In genomic region chr3:16550305-16550675, GRCh38 we compare ENCODE assay signal across 11 cellular contexts. TPM values are rescaled to one million over a fixed set of nuclear protein-coding genes. Genes with fewer than 3 reads are reported as not detected.
DNase-seq lines count a peak whose midpoint lies in the region; ATAC-seq, FAIRE-seq and TF ChIP-seq lines count a peak whose summit lies in the region.
"Had no signal": no experiment of that assay in that cellular context is flagged by ENCODE, and none has a peak within 500 bp of the region (broad histone marks: within the 10 kb centered on the region; RNA-seq: fewer than 3 reads in every experiment).

No MANE protein-coding gene starts in this region.

- H3K23ac ChIP-seq in H9 (ENCODE audit: insufficient read length, low read depth, low read length) = no peak overlapping the region

- H3K9me1 ChIP-seq in keratinocyte (ENCODE audit: control insufficient read depth, extremely low read depth, insufficient read depth, low read length) = no peaks in the 10 kb centered on the region

- H3K4me2 ChIP-seq in DND-41 (ENCODE audit: insufficient read depth, low read length) = peak overlapping the region; percentile 33
- H3K4me2 ChIP-seq in H9 (ENCODE audit: insufficient read depth, insufficient read length, low read length) = peak overlapping the region; percentile 38
- H3K4me2 ChIP-seq in keratinocyte (ENCODE audit: control insufficient read depth, extremely low read depth, insufficient read depth, low read depth, low read length) = peak overlapping the region; percentile 78

- H2BK20ac ChIP-seq in H9 (ENCODE audit: low read depth, low read length, poor library complexity, severe bottlenecking) = no peak overlapping the region

- H3K27ac Mint-ChIP-seq in H9 = peak overlapping the region in 1 of 3 experiments; percentile 77; a peak in 1 of 7 replicates
- H3K27ac Mint-ChIP-seq in T-helper 17 cell = peak overlapping the region; percentile 93
- no peak overlapping the region for H3K27ac Mint-ChIP-seq in T-cell
- H3K27ac Mint-ChIP-seq in activated CD4-positive, alpha-beta memory T cell treated with anti-CD3 and anti-CD28 coated beads, Interleukin-2, amount 10 ng/mL, durations not matched to agents 7 days and 5 days = no peak overlapping the region

- H2BK15ac ChIP-seq in H9 (ENCODE audit: low read depth, low read length) = no peak overlapping the region

- no peaks in the 10 kb centered on the region; a peak in 1 of 5 replicates for H3K9me3 Mint-ChIP-seq in H9
- H3K9me3 Mint-ChIP-seq in T-cell = no peaks in the 10 kb centered on the region
- no peaks in the 10 kb centered on the region for H3K9me3 Mint-ChIP-seq in activated CD4-positive, alpha-beta memory T cell treated with anti-CD3 and anti-CD28 coated beads, Interleukin-2, amount 10 ng/mL, durations not matched to agents 7 days and 5 days

- ATAC-seq in DND-41 (ENCODE audit: insufficient read depth, low read depth) = peak; percentile 13; the same call in 1 of the 3 replicates
- no peak for ATAC-seq in T-helper 17 cell
- no peak for ATAC-seq in T-cell (replicated peaks in 1 of 4)

- no peaks in the 10 kb centered on the region for H4K20me1 ChIP-seq in DND-41 (ENCODE audit: insufficient read depth, low read length)
- no peaks in the 10 kb centered on the region for H4K20me1 ChIP-seq in H9 (ENCODE audit: control insufficient read depth, insufficient read depth, insufficient read length)
- no peaks in the 10 kb centered on the region for H4K20me1 ChIP-seq in keratinocyte (ENCODE audit: control insufficient read depth, extremely low read depth, insufficient read depth, low read length)

- H3K79me2 ChIP-seq in DND-41 (ENCODE audit: insufficient read depth, low read length) (no peaks in the 10 kb centered on the region), H9 (ENCODE audit: insufficient read depth, low read length) (no peaks in the 10 kb centered on the region), keratinocyte (ENCODE audit: control insufficient read depth, insufficient read depth, low read length) (no peaks in the 10 kb centered on the region)

- DNase-seq in DND-41 = peak; percentile 23
- peak; percentile 48 for DNase-seq in H9
- DNase-seq in T-helper 17 cell = no peak
- DNase-seq in keratinocyte (ENCODE audit: low read depth, low spot score) = no peak
- DNase-seq in stimulated activated CD4-positive, alpha-beta T cell treated with anti-CD3 and anti-CD28 coated beads, Interleukin-4, amount 100 ng/mL, for 24 hours = no peak
- no peak for DNase-seq in activated CD4-positive, alpha-beta T cell treated with anti-CD3 and anti-CD28 coated beads, Interleukin-2, amount 50 U/mL, for 4 hours
- DNase-seq in T-cell = no peak
- no peak for DNase-seq in activated CD4-positive, alpha-beta memory T cell treated with anti-CD3 and anti-CD28 coated beads, Interleukin-2, amount 10 ng/mL, durations not matched to agents 7 days and 5 days

- peaks cover 0 to 5% (median 2%) of the 10 kb centered on the region in 3 experiments; a peak in 3 of 7 replicates for H3K36me3 Mint-ChIP-seq in H9 (ENCODE audit: insufficient read depth in 1 of 3, low read depth in 3 of 3)
- H3K36me3 Mint-ChIP-seq in T-helper 17 cell (ENCODE audit: low read depth) = no peaks in the 10 kb centered on the region
- H3K36me3 Mint-ChIP-seq in T-cell = no peaks in the 10 kb centered on the region
- H3K36me3 Mint-ChIP-seq in activated CD4-positive, alpha-beta memory T cell treated with anti-CD3 and anti-CD28 coated beads, Interleukin-2, amount 10 ng/mL, durations not matched to agents 7 days and 5 days (ENCODE audit: low read depth) = no peaks in the 10 kb centered on the region

- H3K27me3 ChIP-seq in DND-41 (ENCODE audit: insufficient read depth, low read length, poor library complexity) (no peaks in the 10 kb centered on the region), H9 (ENCODE audit: insufficient read depth, low read length) (no peaks in the 10 kb centered on the region), keratinocyte (ENCODE audit: control insufficient read depth, extremely low read depth, insufficient read depth, low read length) (no peaks in the 10 kb centered on the region)

- no peak overlapping the region for H2BK12ac ChIP-seq in H9 (ENCODE audit: insufficient read length, low read depth, low read length)

- no peak overlapping the region for H3K4me3 ChIP-seq in DND-41 (ENCODE audit: low read depth in 1 of 2, low read length in 2 of 2)
- peak overlapping the region in 1 of 3 experiments; percentile 28 for H3K4me3 ChIP-seq in keratinocyte (ENCODE audit: control insufficient read depth in 2 of 3, extremely low read depth in 1 of 3, insufficient read depth in 2 of 3, low read depth in 1 of 3, low read length in 3 of 3)

- H3K4me1 ChIP-seq in DND-41 (ENCODE audit: insufficient read depth, low read length) (peaks cover 14% of the 10 kb centered on the region), H9 (ENCODE audit: insufficient read depth, low read length) (peaks cover 2% of the 10 kb centered on the region; the same call in 1 of the 2 replicates), keratinocyte (ENCODE audit: control insufficient read depth, extremely low read depth, insufficient read depth, low read length) (peaks cover 22% of the 10 kb centered on the region)

- peak overlapping the region; percentile 82 for H3K27ac ChIP-seq in DND-41 (ENCODE audit: low read length)
- no peak overlapping the region for H3K27ac ChIP-seq in H9 (ENCODE audit: insufficient read length, low read depth, low read length)
- H3K27ac ChIP-seq in keratinocyte (ENCODE audit: control insufficient read depth, insufficient read depth, low read length) = no peak overlapping the region
- H3K27ac ChIP-seq: C4-2B, KMS-11 had no signal

- no peak overlapping the region for H3K14ac ChIP-seq in H9 (ENCODE audit: insufficient read depth, low read length)

- no peak overlapping the region for H4K5ac ChIP-seq in H9 (ENCODE audit: insufficient read length, low read depth, low read length)

- H3K9me3 ChIP-seq in DND-41 (ENCODE audit: insufficient read depth, low read length, severe bottlenecking) (no peaks in the 10 kb centered on the region), H9 (ENCODE audit: control insufficient read depth, low read depth, low read length) (no peaks in the 10 kb centered on the region), T-helper 17 cell (ENCODE audit: control insufficient read depth, low read length, poor library complexity, severe bottlenecking) (no peaks in the 10 kb centered on the region), keratinocyte (ENCODE audit: control insufficient read depth, low read depth, low read length) (no peaks in the 10 kb centered on the region)

- H4K91ac ChIP-seq in H9 (ENCODE audit: insufficient read length, low read depth, low read length) = no peak overlapping the region

- H3K23me2 ChIP-seq in H9 (ENCODE audit: insufficient read length, low read depth, low read length, poor library complexity, severe bottlenecking) = no peaks in the 10 kb centered on the region

- H3K36me3 ChIP-seq in DND-41 (ENCODE audit: insufficient read depth, low read length) (no peaks in the 10 kb centered on the region), keratinocyte (ENCODE audit: control insufficient read depth in 2 of 2, extremely low read depth in 1 of 2, insufficient read depth in 2 of 2, low read length in 2 of 2) (no peaks in the 10 kb centered on the region)

- H3K4ac ChIP-seq in H9 (ENCODE audit: low read depth, low read length) = no peak overlapping the region

- H2AFZ ChIP-seq in DND-41 (ENCODE audit: low read depth, low read length) = peak overlapping the region; percentile 75
- H2AFZ ChIP-seq in H9 (ENCODE audit: low read length) = peak overlapping the region; percentile 71
- H2AFZ ChIP-seq in keratinocyte (ENCODE audit: control insufficient read depth, low read length) = peak overlapping the region; percentile 65

- no peaks in the 10 kb centered on the region; the same call in 1 of the 2 replicates for H3K27me3 Mint-ChIP-seq in H9 (ENCODE audit: low read depth)
- peaks cover 35% of the 10 kb centered on the region for H3K27me3 Mint-ChIP-seq in T-helper 17 cell
- H3K27me3 Mint-ChIP-seq in T-cell = peaks cover 3 to 9% of the 10 kb centered on the region in 2 donors
- H3K27me3 Mint-ChIP-seq in activated CD4-positive, alpha-beta memory T cell treated with anti-CD3 and anti-CD28 coated beads, Interleukin-2, amount 10 ng/mL, durations not matched to agents 7 days and 5 days = peaks cover 15% of the 10 kb centered on the region

- FAIRE-seq in keratinocyte (lab: Jason Lieb, UNC) = no peak

- no peak overlapping the region for H2AK5ac ChIP-seq in H9 (ENCODE audit: insufficient read length, low read length)

- no peak overlapping the region for H4K8ac ChIP-seq in H9 (replicated peaks; ENCODE audit: insufficient read length, low read depth, low read length)

- WGBS in H9 (ENCODE audit: extremely low coverage, insufficient read length, low lambda C conversion rate) = no CpG with 5 or more reads among the region's 4 CpGs

- H3K9ac ChIP-seq in DND-41 (ENCODE audit: low read depth, low read length) = peak overlapping the region; percentile 37
- peak overlapping the region; percentile 6 for H3K9ac ChIP-seq in H9 (ENCODE audit: extremely low read depth, insufficient read length, low read length)
- peak overlapping the region; percentile 43 for H3K9ac ChIP-seq in keratinocyte (ENCODE audit: control insufficient read depth, extremely low read depth, insufficient read depth, low read length)
- H3K9ac ChIP-seq: KMS-11 had no signal

- H3K4me1 Mint-ChIP-seq in H9 (peaks cover 16 to 17% of the 10 kb centered on the region in 2 experiments), T-helper 17 cell (peaks cover 2% of the 10 kb centered on the region), T-cell (peaks cover 6 to 9% (median 6%) of the 10 kb centered on the region in 3 donors)
- peaks cover 8% of the 10 kb centered on the region for H3K4me1 Mint-ChIP-seq in activated CD4-positive, alpha-beta memory T cell treated with anti-CD3 and anti-CD28 coated beads, Interleukin-2, amount 10 ng/mL, durations not matched to agents 7 days and 5 days

- H2BK5ac ChIP-seq in H9 (ENCODE audit: insufficient read length, low read length) = no peak overlapping the region

- H3K4me3 Mint-ChIP-seq in H9 (peak overlapping the region in 1 of 2 experiments; percentile 37; a peak in 2 of 5 replicates), T-helper 17 cell (no peak overlapping the region), T-cell (no peak overlapping the region)
- H3K4me3 Mint-ChIP-seq in activated CD4-positive, alpha-beta memory T cell treated with anti-CD3 and anti-CD28 coated beads, Interleukin-2, amount 10 ng/mL, durations not matched to agents 7 days and 5 days = no peak overlapping the region

- peak overlapping the region; percentile 25 for H3K18ac ChIP-seq in H9 (ENCODE audit: insufficient read length, low read depth, low read length)

- CTCF ChIA-PET in T-cell (lab: Charles Lee) = interaction anchor here (0.5 to 1.9 kb wide), 13 partner anchors 24 to 721 kb away, joined by 3 to 15 read pairs (median 4); partner anchors contain the start of genes DPH3 (in 1 of the 2) and OXNAD1 (in 1 of the 2)
- CTCF ChIA-PET in activated CD4-positive, alpha-beta memory T cell treated with anti-CD3 and anti-CD28 coated beads, Interleukin-2, amount 10 ng/mL, durations not matched to agents 7 days and 5 days (lab: Charles Lee) = interaction anchor here (0.7 to 5.2 kb wide), 11 partner anchors 38 to 285 kb away, joined by 3 to 37 read pairs (median 3); partner anchors contain the start of genes DPH3 and OXNAD1

- H2BK120ac ChIP-seq in H9 (ENCODE audit: low read depth, low read length, poor library complexity, severe bottlenecking) = no peak overlapping the region

- no peak overlapping the region for H3K56ac ChIP-seq in H9 (ENCODE audit: insufficient read length, low read depth, low read length)

- dilution Hi-C loops in keratinocyte (cut with MboI; ENCODE audit: extremely low pct_ligation_motif_present, low sequenced_read_pairs) = no loop called here

- TF ChIP-seq CTCF in DND-41 (IDR thresholded peaks at IDR 0.05; ENCODE audit: borderline replicate concordance, extremely low read depth, low read length, poor library complexity, severe bottlenecking) (no peak), H9 (conservative IDR thresholded peaks at IDR 0.05) (no peak), keratinocyte (optimal IDR thresholded peaks at IDR 0.05 in 1 of 3, IDR thresholded peaks at IDR 0.05 in 1 of 3, conservative IDR thresholded peaks at IDR 0.05 in 1 of 3; ENCODE audit: extremely low read depth in 1 of 3, insufficient read depth in 2 of 3, low read length in 3 of 3) (no peak)

- POLR2A ChIA-PET in T-cell (lab: Charles Lee) = interaction anchor here in 1 of 2 donors (1.0 kb wide), 2 partner anchors 264 to 282 kb away, joined by 4 read pairs; no protein-coding TSS in a partner anchor
- POLR2A ChIA-PET in activated CD4-positive, alpha-beta memory T cell treated with anti-CD3 and anti-CD28 coated beads, Interleukin-2, amount 10 ng/mL, durations not matched to agents 7 days and 5 days (lab: Charles Lee) = interaction anchor here (1.4 kb wide), 1 partner anchor 282 kb away, joined by 5 read pairs; no protein-coding TSS in a partner anchor

- no peak overlapping the region for H3T11ph ChIP-seq in H9 (ENCODE audit: low read length)

- H3K79me1 ChIP-seq in H9 (ENCODE audit: insufficient read depth, low read depth, low read length, poor library complexity, severe bottlenecking) = no peaks in the 10 kb centered on the region

RNA-seq across cellular contexts. Expression of gene RFTN1, which starts 36.8 kb away (rescaled TPM):
- 2.2 and 2.5 TPM in 2 replicates for total RNA-seq in H9 (2021)
- 10 to 100 TPM; 51.8 to 55.8 TPM for total RNA-seq in T-helper 17 cell
- polyA plus RNA-seq in keratinocyte = 17.0 to 24.2 TPM (median 18.0 TPM) in 3 replicates
- polyA plus RNA-seq in keratinocyte (2011; ENCODE audit: low read depth) = 6.7 TPM
- polyA plus RNA-seq in keratinocyte (2011; cell fraction: cytosol; rRNA removed) = 22.7 and 27.6 TPM in 2 replicates
- polyA plus RNA-seq in keratinocyte (2011; cell fraction: nucleus; rRNA removed) = 25.3 and 28.5 TPM in 2 replicates
- 10.6 and 26.0 TPM in 2 replicates for polyA plus RNA-seq in keratinocyte (2012; ENCODE audit: low replicate concordance)
- 26.2 to 30.2 TPM (median 27.5 TPM) in 3 replicates for polyA minus RNA-seq in keratinocyte
- polyA minus RNA-seq in keratinocyte (2011; cell fraction: cytosol; rRNA and poly(A)+ RNA removed) = 18.0 TPM
- 10.2 and 24.7 TPM in 2 replicates for polyA minus RNA-seq in keratinocyte (2011; cell fraction: nucleus; rRNA and poly(A)+ RNA removed)
- total RNA-seq in T-cell = 10 to 100 TPM; 55.5 to 73.4 (median 70.7) TPM
- 10 to 100 TPM; 74.9 to 75.1 TPM for total RNA-seq in activated CD4-positive, alpha-beta memory T cell treated with anti-CD3 and anti-CD28 coated beads, Interleukin-2, amount 10 ng/mL, durations not matched to agents 7 days and 5 days

RNA-seq across cellular contexts. Expression of gene DAZL, which starts 54.9 kb away (rescaled TPM):
- total RNA-seq in H9 (2021) (21.2 and 21.7 TPM in 2 replicates), T-helper 17 cell (not detected), T-cell (not detected)
- not detected in 3 replicates for polyA plus RNA-seq in keratinocyte
- polyA plus RNA-seq in keratinocyte (2011; ENCODE audit: low read depth) = not detected
- not detected in 2 replicates for polyA plus RNA-seq in keratinocyte (2011; cell fraction: cytosol; rRNA removed)
- polyA plus RNA-seq in keratinocyte (2011; cell fraction: nucleus; rRNA removed) = not detected in 2 replicates
- polyA plus RNA-seq in keratinocyte (2012; ENCODE audit: low replicate concordance) = not detected in 2 replicates
- polyA minus RNA-seq in keratinocyte = not detected in 3 replicates
- not detected for polyA minus RNA-seq in keratinocyte (2011; cell fraction: cytosol; rRNA and poly(A)+ RNA removed)
- polyA minus RNA-seq in keratinocyte (2011; cell fraction: nucleus; rRNA and poly(A)+ RNA removed) = not detected in 2 replicates
- not detected for total RNA-seq in activated CD4-positive, alpha-beta memory T cell treated with anti-CD3 and anti-CD28 coated beads, Interleukin-2, amount 10 ng/mL, durations not matched to agents 7 days and 5 days
- total RNA-seq: skeletal muscle tissue had no signal

Comparison
In these comparisons a context has a peak if more than half of its experiments do, and no peak if none do; other contexts are left out.
1. DNase-seq: peak in DND-41 (single experiment) and H9 (single experiment); none in T-helper 17 cell (0 of 3), keratinocyte (single experiment), stimulated activated CD4-positive, alpha-beta T cell treated with anti-CD3 and anti-CD28 coated beads, Interleukin-4, amount 100 ng/mL, for 24 hours (single experiment), activated CD4-positive, alpha-beta T cell treated with anti-CD3 and anti-CD28 coated beads, Interleukin-2, amount 50 U/mL, for 4 hours (0 of 2), T-cell (0 of 34) and activated CD4-positive, alpha-beta memory T cell treated with anti-CD3 and anti-CD28 coated beads, Interleukin-2, amount 10 ng/mL, durations not matched to agents 7 days and 5 days (single experiment).
2. RNA of gene RFTN1, which starts 36.8 kb away (total RNA-seq): 74.9 to 75.1 TPM in activated CD4-positive, alpha-beta memory T cell treated with anti-CD3 and anti-CD28 coated beads, Interleukin-2, amount 10 ng/mL, durations not matched to agents 7 days and 5 days, 55.5 to 73.4 TPM in T-cell and 51.8 to 55.8 TPM in T-helper 17 cell; 2.2 to 2.5 TPM in H9; every median in the first group is over 10 times any median in the second.
3. RNA of gene DAZL, which starts 54.9 kb away (total RNA-seq): 21.2 to 21.7 TPM in H9; not detected in T-helper 17 cell, not detected in T-cell and not detected in activated CD4-positive, alpha-beta memory T cell treated with anti-CD3 and anti-CD28 coated beads, Interleukin-2, amount 10 ng/mL, durations not matched to agents 7 days and 5 days; every median in the first group is over 10 times any median in the second.
4. Peak in every context shown above with its lines, with median percentiles within 50 percentile points of each other: H2AFZ ChIP-seq, H3K4me2 ChIP-seq and H3K9ac ChIP-seq.